Comparison of ENCODE assay signal across 23 cellular contexts in the genomic region with DNA sequence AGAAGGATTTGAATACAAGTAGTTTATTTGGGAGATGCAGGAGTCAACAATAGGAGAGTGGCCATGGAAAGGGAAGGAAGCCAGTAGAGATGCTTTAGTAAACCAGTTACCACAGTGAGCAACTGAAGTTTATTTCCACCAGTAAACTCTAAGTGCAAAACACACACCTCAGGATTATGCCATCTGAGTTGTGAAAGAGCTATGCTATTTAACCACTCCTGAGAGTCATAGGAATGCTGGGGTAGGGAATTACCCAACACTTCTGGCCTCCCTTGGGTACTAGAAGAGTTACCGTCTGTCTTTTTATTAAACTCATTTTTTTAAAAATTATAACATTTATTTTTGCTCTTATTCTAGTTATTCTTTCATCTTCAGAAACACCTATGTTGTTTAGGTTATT.
"Had no signal": no experiment of that assay in that cellular context is flagged by ENCODE, and none has a peak within 500 bp of the region (broad histone marks: within the 10 kb centered on the region; RNA-seq: fewer than 3 reads in every experiment).

No MANE protein-coding gene starts in this region.

- H3K27me3 ChIP-seq: colonic mucosa, stomach, testis, upper lobe of left lung had no signal

- H3K27ac ChIP-seq: colonic mucosa, parathyroid adenoma, stomach, testis, upper lobe of left lung, VCaP had no signal

- H3K4me1 ChIP-seq: colonic mucosa, parathyroid adenoma, stomach, testis, upper lobe of left lung had no signal

- H3K4me3 ChIP-seq: colonic mucosa, lung, stomach, testis, upper lobe of left lung had no signal

- DNase-seq: activated CD4-positive, alpha-beta T cell treated with anti-CD3 and anti-CD28 coated beads, Interleukin-2, amount 50 U/mL, for 1 hour; activated CD4-positive, CD25-positive, alpha-beta regulatory T cell treated with anti-CD3 and anti-CD28 coated beads, Interleukin-2, amount 50 U/mL, for 72 hours; activated gamma-delta T cell treated with Interleukin-2 at 50 U/mL for 16 hours; activated T-cell treated with anti-CD3 and anti-CD28 coated beads for 4 hours; amniotic stem cell; central memory CD4-positive, alpha-beta T cell; colonic mucosa; foreskin fibroblast; hippocampal formation; islet precursor cell; left colon; midbrain; stimulated activated CD4-positive, alpha-beta T cell treated with anti-CD3 and anti-CD28 coated beads, Interleukin-4, amount 100 ng/mL, for 24 hours; stomach; testis; upper lobe of left lung had no signal

- ATAC-seq: activated naive CD4-positive, alpha-beta T cell treated with anti-CD3 and anti-CD28 coated beads, Interleukin-2, amount 50 U/mL, for 72 hours; esophagus mucosa; left colon; sciatic nerve; stimulated activated effector memory CD8-positive, alpha-beta T cell treated with anti-CD3 and anti-CD28 coated beads, Interleukin-12 subunit alpha, Interleukin-12 subunit beta, amount 100 ng/mL, for 72 hours had no signal

- H3K36me3 ChIP-seq: colonic mucosa, stomach, upper lobe of left lung had no signal

- H3K9me3 ChIP-seq: colonic mucosa, stomach, testis, upper lobe of left lung had no signal
